In the genomic region with DNA sequence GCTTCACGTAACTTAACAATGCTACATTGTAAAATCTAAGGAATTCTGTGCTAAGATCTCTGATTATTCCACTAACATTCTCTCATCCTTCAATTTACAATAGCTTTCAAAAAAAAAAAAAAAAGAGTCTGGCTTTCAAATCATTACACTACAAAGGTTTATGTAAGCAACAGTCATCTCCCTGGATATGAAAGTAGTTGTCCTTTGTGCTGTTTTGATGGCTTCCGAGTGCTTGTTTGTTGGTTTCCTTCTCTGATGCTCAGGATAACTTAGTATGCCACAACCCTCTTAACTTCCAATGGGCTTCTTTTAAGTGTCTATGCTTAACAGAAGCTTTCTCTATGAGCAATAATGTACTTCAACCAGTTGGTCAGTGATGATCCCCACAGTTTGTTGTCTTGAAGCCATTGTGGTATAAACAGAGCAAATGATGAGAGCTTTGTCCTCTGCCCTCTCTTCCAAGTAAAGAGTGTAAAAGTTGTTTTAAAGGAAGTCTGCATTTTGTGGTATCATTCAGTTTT, we compare ENCODE assay signal across 1 cellular context.
TF ChIP-seq lines count a peak whose summit lies in the region.

No MANE protein-coding gene starts in this region.

TF ChIP-seq in GM23338, 12 proteins besides CTCF, POLR2A, EP300 and RAD21 (continued from another document):
- TF ChIP-seq, protein P1, sequence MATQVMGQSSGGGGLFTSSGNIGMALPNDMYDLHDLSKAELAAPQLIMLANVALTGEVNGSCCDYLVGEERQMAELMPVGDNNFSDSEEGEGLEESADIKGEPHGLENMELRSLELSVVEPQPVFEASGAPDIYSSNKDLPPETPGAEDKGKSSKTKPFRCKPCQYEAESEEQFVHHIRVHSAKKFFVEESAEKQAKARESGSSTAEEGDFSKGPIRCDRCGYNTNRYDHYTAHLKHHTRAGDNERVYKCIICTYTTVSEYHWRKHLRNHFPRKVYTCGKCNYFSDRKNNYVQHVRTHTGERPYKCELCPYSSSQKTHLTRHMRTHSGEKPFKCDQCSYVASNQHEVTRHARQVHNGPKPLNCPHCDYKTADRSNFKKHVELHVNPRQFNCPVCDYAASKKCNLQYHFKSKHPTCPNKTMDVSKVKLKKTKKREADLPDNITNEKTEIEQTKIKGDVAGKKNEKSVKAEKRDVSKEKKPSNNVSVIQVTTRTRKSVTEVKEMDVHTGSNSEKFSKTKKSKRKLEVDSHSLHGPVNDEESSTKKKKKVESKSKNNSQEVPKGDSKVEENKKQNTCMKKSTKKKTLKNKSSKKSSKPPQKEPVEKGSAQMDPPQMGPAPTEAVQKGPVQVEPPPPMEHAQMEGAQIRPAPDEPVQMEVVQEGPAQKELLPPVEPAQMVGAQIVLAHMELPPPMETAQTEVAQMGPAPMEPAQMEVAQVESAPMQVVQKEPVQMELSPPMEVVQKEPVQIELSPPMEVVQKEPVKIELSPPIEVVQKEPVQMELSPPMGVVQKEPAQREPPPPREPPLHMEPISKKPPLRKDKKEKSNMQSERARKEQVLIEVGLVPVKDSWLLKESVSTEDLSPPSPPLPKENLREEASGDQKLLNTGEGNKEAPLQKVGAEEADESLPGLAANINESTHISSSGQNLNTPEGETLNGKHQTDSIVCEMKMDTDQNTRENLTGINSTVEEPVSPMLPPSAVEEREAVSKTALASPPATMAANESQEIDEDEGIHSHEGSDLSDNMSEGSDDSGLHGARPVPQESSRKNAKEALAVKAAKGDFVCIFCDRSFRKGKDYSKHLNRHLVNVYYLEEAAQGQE (IDR thresholded peaks at IDR 0.05; ENCODE audit: unreplicated experiment), result no peak
- TF ChIP-seq, protein P2, sequence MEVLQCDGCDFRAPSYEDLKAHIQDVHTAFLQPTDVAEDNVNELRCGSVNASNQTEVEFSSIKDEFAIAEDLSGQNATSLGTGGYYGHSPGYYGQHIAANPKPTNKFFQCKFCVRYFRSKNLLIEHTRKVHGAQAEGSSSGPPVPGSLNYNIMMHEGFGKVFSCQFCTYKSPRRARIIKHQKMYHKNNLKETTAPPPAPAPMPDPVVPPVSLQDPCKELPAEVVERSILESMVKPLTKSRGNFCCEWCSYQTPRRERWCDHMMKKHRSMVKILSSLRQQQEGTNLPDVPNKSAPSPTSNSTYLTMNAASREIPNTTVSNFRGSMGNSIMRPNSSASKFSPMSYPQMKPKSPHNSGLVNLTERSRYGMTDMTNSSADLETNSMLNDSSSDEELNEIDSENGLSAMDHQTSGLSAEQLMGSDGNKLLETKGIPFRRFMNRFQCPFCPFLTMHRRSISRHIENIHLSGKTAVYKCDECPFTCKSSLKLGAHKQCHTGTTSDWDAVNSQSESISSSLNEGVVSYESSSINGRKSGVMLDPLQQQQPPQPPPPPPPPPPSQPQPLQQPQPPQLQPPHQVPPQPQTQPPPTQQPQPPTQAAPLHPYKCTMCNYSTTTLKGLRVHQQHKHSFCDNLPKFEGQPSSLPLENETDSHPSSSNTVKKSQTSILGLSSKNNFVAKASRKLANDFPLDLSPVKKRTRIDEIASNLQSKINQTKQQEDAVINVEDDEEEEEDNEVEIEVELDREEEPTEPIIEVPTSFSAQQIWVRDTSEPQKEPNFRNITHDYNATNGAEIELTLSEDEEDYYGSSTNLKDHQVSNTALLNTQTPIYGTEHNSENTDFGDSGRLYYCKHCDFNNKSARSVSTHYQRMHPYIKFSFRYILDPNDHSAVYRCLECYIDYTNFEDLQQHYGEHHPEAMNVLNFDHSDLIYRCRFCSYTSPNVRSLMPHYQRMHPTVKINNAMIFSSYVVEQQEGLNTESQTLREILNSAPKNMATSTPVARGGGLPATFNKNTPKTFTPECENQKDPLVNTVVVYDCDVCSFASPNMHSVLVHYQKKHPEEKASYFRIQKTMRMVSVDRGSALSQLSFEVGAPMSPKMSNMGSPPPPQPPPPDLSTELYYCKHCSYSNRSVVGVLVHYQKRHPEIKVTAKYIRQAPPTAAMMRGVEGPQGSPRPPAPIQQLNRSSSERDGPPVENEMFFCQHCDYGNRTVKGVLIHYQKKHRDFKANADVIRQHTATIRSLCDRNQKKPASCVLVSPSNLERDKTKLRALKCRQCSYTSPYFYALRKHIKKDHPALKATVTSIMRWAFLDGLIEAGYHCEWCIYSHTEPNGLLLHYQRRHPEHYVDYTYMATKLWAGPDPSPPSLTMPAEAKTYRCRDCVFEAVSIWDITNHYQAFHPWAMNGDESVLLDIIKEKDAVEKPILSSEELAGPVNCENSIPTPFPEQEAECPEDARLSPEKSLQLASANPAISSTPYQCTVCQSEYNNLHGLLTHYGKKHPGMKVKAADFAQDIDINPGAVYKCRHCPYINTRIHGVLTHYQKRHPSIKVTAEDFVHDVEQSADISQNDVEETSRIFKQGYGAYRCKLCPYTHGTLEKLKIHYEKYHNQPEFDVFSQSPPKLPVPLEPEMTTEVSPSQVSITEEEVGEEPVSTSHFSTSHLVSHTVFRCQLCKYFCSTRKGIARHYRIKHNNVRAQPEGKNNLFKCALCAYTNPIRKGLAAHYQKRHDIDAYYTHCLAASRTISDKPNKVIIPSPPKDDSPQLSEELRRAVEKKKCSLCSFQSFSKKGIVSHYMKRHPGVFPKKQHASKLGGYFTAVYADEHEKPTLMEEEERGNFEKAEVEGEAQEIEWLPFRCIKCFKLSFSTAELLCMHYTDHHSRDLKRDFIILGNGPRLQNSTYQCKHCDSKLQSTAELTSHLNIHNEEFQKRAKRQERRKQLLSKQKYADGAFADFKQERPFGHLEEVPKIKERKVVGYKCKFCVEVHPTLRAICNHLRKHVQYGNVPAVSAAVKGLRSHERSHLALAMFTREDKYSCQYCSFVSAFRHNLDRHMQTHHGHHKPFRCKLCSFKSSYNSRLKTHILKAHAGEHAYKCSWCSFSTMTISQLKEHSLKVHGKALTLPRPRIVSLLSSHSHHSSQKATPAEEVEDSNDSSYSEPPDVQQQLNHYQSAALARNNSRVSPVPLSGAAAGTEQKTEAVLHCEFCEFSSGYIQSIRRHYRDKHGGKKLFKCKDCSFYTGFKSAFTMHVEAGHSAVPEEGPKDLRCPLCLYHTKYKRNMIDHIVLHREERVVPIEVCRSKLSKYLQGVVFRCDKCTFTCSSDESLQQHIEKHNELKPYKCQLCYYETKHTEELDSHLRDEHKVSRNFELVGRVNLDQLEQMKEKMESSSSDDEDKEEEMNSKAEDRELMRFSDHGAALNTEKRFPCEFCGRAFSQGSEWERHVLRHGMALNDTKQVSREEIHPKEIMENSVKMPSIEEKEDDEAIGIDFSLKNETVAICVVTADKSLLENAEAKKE (CRISPR knock-in tag; IDR thresholded peaks at IDR 0.05), result no peak
- TF ChIP-seq ZNF331 (CRISPR knock-in tag; IDR thresholded peaks at IDR 0.05; ENCODE audit: low read depth), result no peak
- TF ChIP-seq STAT1 (IDR thresholded peaks at IDR 0.05; ENCODE audit: unreplicated experiment), result no peak
TF ChIP-seq in GM23338: peak in this region for 0.
